In genomic region chr3:106631378-106632083, GRCh38 we compare ENCODE assay signal across 18 cellular contexts.
"Had no signal": no experiment of that assay in that cellular context is flagged by ENCODE, and none has a peak within 500 bp of the region (broad histone marks: within the 10 kb centered on the region; RNA-seq: fewer than 3 reads in every experiment).

No MANE protein-coding gene starts in this region.

- H3K27me3 ChIP-seq: ascending aorta, esophagus muscularis mucosa, tibial artery had no signal

- H3K27ac ChIP-seq: ascending aorta, coronary artery, esophagus muscularis mucosa, tibial artery had no signal

- DNase-seq: activated CD4-positive, alpha-beta memory T cell treated with anti-CD3 and anti-CD28 coated beads for 36 hours; activated CD4-positive, alpha-beta T cell treated with anti-CD3 and anti-CD28 coated beads for 36 hours; activated CD8-positive, alpha-beta memory T cell treated with anti-CD3 and anti-CD28 coated beads, Interleukin-2, amount 10 ng/mL, durations not matched to agents 7 days and 5 days; activated naive CD4-positive, alpha-beta T cell treated with anti-CD3 and anti-CD28 coated beads, Interleukin-2, amount 10 ng/mL, durations not matched to agents 7 days and 5 days; activated T-cell treated with anti-CD3 and anti-CD28 coated beads, Interleukin-2, amount 50 U/mL, for 1 hour; caudate nucleus; foreskin fibroblast; head of caudate nucleus; left cardiac atrium; naive thymus-derived CD8-positive, alpha-beta T cell; retina; stimulated activated CD4-positive, alpha-beta T cell treated with anti-CD3 and anti-CD28 coated beads, Interleukin-4, amount 100 ng/mL, for 1 hour; stimulated activated naive CD4-positive, alpha-beta T cell; T-helper 17 cell; tibial artery had no signal

- H3K27me3 Mint-ChIP-seq: activated CD4-positive, alpha-beta memory T cell treated with anti-CD3 and anti-CD28 coated beads for 36 hours; activated CD8-positive, alpha-beta memory T cell treated with anti-CD3 and anti-CD28 coated beads, Interleukin-2, amount 10 ng/mL, durations not matched to agents 7 days and 5 days; T-helper 17 cell had no signal

- H3K4me3 ChIP-seq: ascending aorta, coronary artery, esophagus muscularis mucosa, tibial artery had no signal

- H3K36me3 Mint-ChIP-seq: activated CD4-positive, alpha-beta memory T cell treated with anti-CD3 and anti-CD28 coated beads for 36 hours; activated CD8-positive, alpha-beta memory T cell treated with anti-CD3 and anti-CD28 coated beads, Interleukin-2, amount 10 ng/mL, durations not matched to agents 7 days and 5 days; activated naive CD4-positive, alpha-beta T cell treated with anti-CD3 and anti-CD28 coated beads, Interleukin-2, amount 10 ng/mL, durations not matched to agents 7 days and 5 days; naive thymus-derived CD8-positive, alpha-beta T cell had no signal

- H3K36me3 ChIP-seq: ascending aorta, esophagus muscularis mucosa, tibial artery had no signal

- H3K4me1 ChIP-seq: ascending aorta, esophagus muscularis mucosa, tibial artery had no signal

- ATAC-seq: activated CD4-positive, alpha-beta T cell treated with anti-CD3 and anti-CD28 coated beads for 36 hours; activated CD8-positive, alpha-beta memory T cell treated with anti-CD3 and anti-CD28 coated beads, Interleukin-2, amount 10 ng/mL, durations not matched to agents 7 days and 5 days; left cardiac atrium; naive thymus-derived CD8-positive, alpha-beta T cell; T-helper 17 cell had no signal

- H3K4me3 Mint-ChIP-seq: activated CD4-positive, alpha-beta memory T cell treated with anti-CD3 and anti-CD28 coated beads for 36 hours; activated CD4-positive, alpha-beta T cell treated with anti-CD3 and anti-CD28 coated beads for 36 hours; activated CD8-positive, alpha-beta memory T cell treated with anti-CD3 and anti-CD28 coated beads, Interleukin-2, amount 10 ng/mL, durations not matched to agents 7 days and 5 days; activated naive CD4-positive, alpha-beta T cell treated with anti-CD3 and anti-CD28 coated beads, Interleukin-2, amount 10 ng/mL, durations not matched to agents 7 days and 5 days; naive thymus-derived CD8-positive, alpha-beta T cell; T-helper 17 cell had no signal

- H3K9me3 Mint-ChIP-seq: activated CD4-positive, alpha-beta memory T cell treated with anti-CD3 and anti-CD28 coated beads for 36 hours; activated naive CD4-positive, alpha-beta T cell treated with anti-CD3 and anti-CD28 coated beads, Interleukin-2, amount 10 ng/mL, durations not matched to agents 7 days and 5 days; naive thymus-derived CD8-positive, alpha-beta T cell had no signal

- H3K4me1 Mint-ChIP-seq: activated CD4-positive, alpha-beta T cell treated with anti-CD3 and anti-CD28 coated beads for 36 hours; activated CD8-positive, alpha-beta memory T cell treated with anti-CD3 and anti-CD28 coated beads, Interleukin-2, amount 10 ng/mL, durations not matched to agents 7 days and 5 days; activated naive CD4-positive, alpha-beta T cell treated with anti-CD3 and anti-CD28 coated beads, Interleukin-2, amount 10 ng/mL, durations not matched to agents 7 days and 5 days; T-helper 17 cell had no signal

- H3K27ac Mint-ChIP-seq: activated CD4-positive, alpha-beta memory T cell treated with anti-CD3 and anti-CD28 coated beads for 36 hours; activated CD4-positive, alpha-beta T cell treated with anti-CD3 and anti-CD28 coated beads for 36 hours; activated CD8-positive, alpha-beta memory T cell treated with anti-CD3 and anti-CD28 coated beads, Interleukin-2, amount 10 ng/mL, durations not matched to agents 7 days and 5 days; activated naive CD4-positive, alpha-beta T cell treated with anti-CD3 and anti-CD28 coated beads, Interleukin-2, amount 10 ng/mL, durations not matched to agents 7 days and 5 days; naive thymus-derived CD8-positive, alpha-beta T cell; T-helper 17 cell had no signal
